Comparison of ENCODE assay signal across 28 cellular contexts in the genomic region with DNA sequence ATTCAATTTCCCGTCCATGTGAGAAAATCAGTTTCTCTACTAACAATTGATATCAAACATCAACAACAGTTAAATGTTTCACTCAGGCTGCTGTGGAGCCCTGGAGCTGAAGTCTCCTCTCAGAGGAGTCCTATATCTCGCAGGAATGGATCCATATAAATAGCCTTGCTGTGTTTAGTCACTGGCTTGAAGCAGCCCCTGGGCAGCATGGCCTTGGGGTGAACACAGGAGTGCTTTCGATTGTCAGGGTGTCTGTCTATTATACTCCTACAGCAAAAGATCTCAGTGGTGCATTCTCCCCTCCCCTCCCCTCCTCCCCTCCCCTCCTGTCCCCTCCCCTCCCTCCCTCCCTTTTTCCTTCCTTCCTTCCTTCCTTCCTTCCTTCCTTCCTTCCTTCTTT.
"Had no signal": no experiment of that assay in that cellular context is flagged by ENCODE, and none has a peak within 500 bp of the region (broad histone marks: within the 10 kb centered on the region; RNA-seq: fewer than 3 reads in every experiment).

No MANE protein-coding gene starts in this region.

- H3K27me3 ChIP-seq: neutrophil, pancreas, spleen, suprapubic skin, testis, tibial artery, transverse colon, upper lobe of right lung, uterus had no signal

- H3K4me1 ChIP-seq: pancreas, psoas muscle, spleen, suprapubic skin, testis, transverse colon, upper lobe of right lung, uterus had no signal

- H3K36me3 ChIP-seq: neutrophil, pancreas, spleen, suprapubic skin, tibial artery, transverse colon, upper lobe of right lung, uterus had no signal

- H3K4me2 ChIP-seq: smooth muscle cell had no signal

- DNase-seq: naive thymus-derived CD8-positive, alpha-beta T cell; nephron progenitor cell; nucleus accumbens; pancreas; psoas muscle; right cardiac atrium; spleen; stimulated activated CD4-positive, alpha-beta T cell treated with anti-CD3 and anti-CD28 coated beads, Interleukin-12 subunit alpha, Interleukin-12 subunit beta, amount 100 ng/mL, for 4 hours; stimulated activated CD4-positive, alpha-beta T cell treated with anti-CD3 and anti-CD28 coated beads, Interleukin-1b, Interleukin-23, amount 100 ng/mL, for 48 hours; stimulated activated CD4-positive, alpha-beta T cell treated with anti-CD3 and anti-CD28 coated beads, Interleukin-4, amount 100 ng/mL, for 1 hour; stimulated activated CD4-positive, alpha-beta T cell treated with anti-CD3 and anti-CD28 coated beads, Interleukin-4, amount 100 ng/mL, for 4 hours; stimulated activated CD8-positive, alpha-beta memory T cell treated with anti-CD3 and anti-CD28 coated beads, Interleukin-4, amount 100 ng/mL, for 48 hours; stimulated activated naive CD4-positive, alpha-beta T cell; stimulated activated naive CD8-positive, alpha-beta T cell treated with anti-CD3 and anti-CD28 coated beads, Interleukin-15, amount 100 ng/mL, for 72 hours; stimulated activated naive CD8-positive, alpha-beta T cell treated with anti-CD3 and anti-CD28 coated beads, Interleukin-15, Interleukin-2, amounts not matched to agents 100 U/mL and 50 U/mL, for 24 hours; substantia nigra; testis; tibial artery; transverse colon; upper lobe of right lung; uterus had no signal

- H3K27ac ChIP-seq: neutrophil, pancreas, psoas muscle, skin epidermis, spleen, suprapubic skin, testis, tibial artery, transverse colon, upper lobe of right lung, uterus had no signal

- H3K4me3 ChIP-seq: pancreas, psoas muscle, skin epidermis, smooth muscle cell, spleen, suprapubic skin, testis, tibial artery, transverse colon, upper lobe of right lung, uterus had no signal

- H3K9me3 ChIP-seq: neutrophil, pancreas, suprapubic skin, testis, tibial artery, transverse colon, uterus had no signal

- ATAC-seq: naive thymus-derived CD8-positive, alpha-beta T cell; natural killer cell treated with Interleukin-12 subunit alpha and Interleukin-12 subunit beta and Interleukin-15 and Interleukin-18, amount 100 ng/mL, for 72 hours; pancreas; psoas muscle; right cardiac atrium; sciatic nerve; stimulated activated memory B cell treated with anti-CD40 and anti-IgM and Interleukin-4, amounts not matched to agents 10 μg/mL and 1 μg/mL and 100 μg/mL, for 72 hours; stimulated activated naive CD8-positive, alpha-beta T cell treated with anti-CD3 and anti-CD28 coated beads, Interleukin-15, amount 100 ng/mL, for 72 hours; stimulated activated naive CD8-positive, alpha-beta T cell treated with anti-CD3 and anti-CD28 coated beads, Interleukin-15, Interleukin-2, amounts not matched to agents 100 U/mL and 50 U/mL, for 24 hours; upper lobe of right lung had no signal
